ENCODE assay signal across 11 cellular contexts in genomic region chr12:104751594-104751993, GRCh38.
DNase-seq lines count a peak whose midpoint lies in the region; ATAC-seq and TF ChIP-seq lines count a peak whose summit lies in the region.
"Had no signal": no experiment of that assay in that cellular context is flagged by ENCODE, and none has a peak within 500 bp of the region (broad histone marks: within the 10 kb centered on the region; RNA-seq: fewer than 3 reads in every experiment).

No MANE protein-coding gene starts in this region.

- TF ChIP-seq CTCF in GM13977 (IDR thresholded peaks at IDR 0.05; ENCODE audit: extremely low read depth, insufficient read depth, missing control alignments) (no peak), upper lobe of left lung (IDR thresholded peaks at IDR 0.05) (no peak), endothelial cell (IDR thresholded peaks at IDR 0.05; ENCODE audit: unreplicated experiment) (no peak), brain microvascular endothelial cell (IDR thresholded peaks at IDR 0.05; ENCODE audit: low read depth, low read length, missing control alignments) (no peak)

- peaks cover 19 to 35% (median 25%) of the 10 kb centered on the region in 4 donors for H3K4me1 ChIP-seq in upper lobe of left lung

- peaks cover 7% of the 10 kb centered on the region for H3K4me1 Mint-ChIP-seq in endothelial cell (ENCODE audit: unreplicated experiment)

- H3K27me3 ChIP-seq in upper lobe of left lung (no peaks in the 10 kb centered on the region), brain microvascular endothelial cell (replicated peaks) (no peaks in the 10 kb centered on the region)

- DNase-seq in GM13977 (ENCODE audit: low spot score): peak; percentile 62
- peak; percentile 37 for DNase-seq in RPMI8226
- no peak for DNase-seq in upper lobe of left lung
- no peak for DNase-seq in mesenteric fat pad (ENCODE audit: low spot score)
- DNase-seq in endothelial cell (ENCODE audit: low spot score): no peak
- no peak for DNase-seq in brain microvascular endothelial cell
- DNase-seq: GM23248 had no signal

- H3K9me3 Mint-ChIP-seq in endothelial cell (ENCODE audit: unreplicated experiment): no peaks in the 10 kb centered on the region

- H3K36me3 Mint-ChIP-seq in endothelial cell (ENCODE audit: low read depth, unreplicated experiment): no peaks in the 10 kb centered on the region
- H3K36me3 Mint-ChIP-seq: activated naive CD8-positive, alpha-beta T cell had no signal

- H3K4me3 ChIP-seq in upper lobe of left lung: no peak overlapping the region
- H3K4me3 ChIP-seq in brain microvascular endothelial cell (ENCODE audit: low read depth, low read length): no peak overlapping the region
- H3K4me3 ChIP-seq: GM23248 had no signal

- in situ Hi-C loops in GM13977 (cut with MboI; ENCODE audit: low pct_unique_long_range_greater_than_20kb, low sequenced_read_pairs, unreplicated experiment): no loop called here
- in situ Hi-C loops in brain microvascular endothelial cell (cut with HindIII; ENCODE audit: low pct_ligation_motif_present, low sequenced_read_pairs): no loop called here

- H3K4me3 Mint-ChIP-seq in endothelial cell (ENCODE audit: unreplicated experiment): no peak overlapping the region
- H3K4me3 Mint-ChIP-seq: activated naive CD8-positive, alpha-beta T cell had no signal

- TF ChIP-seq POLR2A in upper lobe of left lung (IDR thresholded peaks at IDR 0.05): no peak

- ATAC-seq in GM21390 (IDR thresholded peaks at IDR 0.05; ENCODE audit: unreplicated experiment): peak; percentile 74
- peak; percentile 68 for ATAC-seq in HG03064 (IDR thresholded peaks at IDR 0.05; ENCODE audit: low read depth, unreplicated experiment)
- no peak for ATAC-seq in upper lobe of left lung (ENCODE audit: low FRiP score in 2 of 2)

- H3K27ac Mint-ChIP-seq in endothelial cell (ENCODE audit: unreplicated experiment): no peak overlapping the region
- H3K27ac Mint-ChIP-seq: activated naive CD8-positive, alpha-beta T cell had no signal

- H3K27ac ChIP-seq in upper lobe of left lung: no peak overlapping the region
- H3K27ac ChIP-seq in brain microvascular endothelial cell: no peak overlapping the region
- H3K27ac ChIP-seq: GM23248, parathyroid adenoma had no signal

- no peaks in the 10 kb centered on the region for H3K36me3 ChIP-seq in upper lobe of left lung
- no peaks in the 10 kb centered on the region for H3K36me3 ChIP-seq in brain microvascular endothelial cell (replicated peaks)

- TF ChIP-seq EP300 in upper lobe of left lung (IDR thresholded peaks at IDR 0.05): no peak

- WGBS in upper lobe of left lung, 2 donors: 88 to 89% methylated on average over 3 of the region's 3 CpGs

- no peaks in the 10 kb centered on the region for H3K9me3 ChIP-seq in upper lobe of left lung

- H3K27me3 Mint-ChIP-seq in endothelial cell (ENCODE audit: unreplicated experiment): peaks cover 3% of the 10 kb centered on the region
- H3K27me3 Mint-ChIP-seq: activated naive CD8-positive, alpha-beta T cell had no signal

Comparison
In these comparisons a context has a peak if more than half of its experiments do, and no peak if none do; other contexts are left out.
1. DNase-seq: peak in GM13977 (single experiment) and RPMI8226 (single experiment); none in upper lobe of left lung (0 of 2), mesenteric fat pad (single experiment), endothelial cell (single experiment) and brain microvascular endothelial cell (single experiment).
2. ATAC-seq: peak in GM21390 (single experiment) and HG03064 (single experiment); none in upper lobe of left lung (0 of 2).